In genomic region chr7:28298870-28299484, GRCh38 we compare ENCODE assay signal across 8 cellular contexts.
DNase-seq lines count a peak whose midpoint lies in the region; ATAC-seq and TF ChIP-seq lines count a peak whose summit lies in the region.

No MANE protein-coding gene starts in this region.

- no peak overlapping the region for H3K4me3 ChIP-seq in hepatocyte

- H3K9me2 ChIP-seq in hepatocyte (replicated peaks; ENCODE audit: insufficient read depth), result no peaks in the 10 kb centered on the region

- WGBS in hepatocyte (ENCODE audit: low lambda C conversion rate, missing lambda C conversion rate), result 15% methylated on average over 7 of the region's 7 CpGs

- no peaks in the 10 kb centered on the region for H3K27me3 ChIP-seq in hepatocyte

- H3K4me1 ChIP-seq in hepatocyte (ENCODE audit: insufficient read depth), result no peaks in the 10 kb centered on the region

- peak; percentile 66 for TF ChIP-seq CTCF in hepatocyte (IDR thresholded peaks at IDR 0.05; ENCODE audit: poor library complexity)

- no peaks in the 10 kb centered on the region for H3K9me3 ChIP-seq in hepatocyte (ENCODE audit: low read depth)

- H3K36me3 ChIP-seq in hepatocyte (replicated peaks; ENCODE audit: insufficient read depth, low read depth), result no peaks in the 10 kb centered on the region

- no peaks in the 10 kb centered on the region for H4K20me1 ChIP-seq in hepatocyte (ENCODE audit: insufficient read depth, poor library complexity, severe bottlenecking)

- H3K79me2 ChIP-seq in hepatocyte, result no peaks in the 10 kb centered on the region

- no peak overlapping the region for H3K4me2 ChIP-seq in hepatocyte

- DNase-seq in ELF-1 (ENCODE audit: low read depth, low spot score), result peak; percentile 71
- DNase-seq in NCI-H1930 (lab: John Stamatoyannopoulos, UW), result peak; percentile 57 to 65
- peak in 37 of 56 donors; percentile 1 to 76 (median 18) for DNase-seq in amygdala (lab: John Stamatoyannopoulos, UW)
- peak; percentile 77 for DNase-seq in hepatocyte (ENCODE audit: low spot score)
- peak; percentile 66 for DNase-seq in stromal cell of bone marrow (ENCODE audit: low read depth)
- DNase-seq in NK-92 (lab: John Stamatoyannopoulos, UW; ENCODE audit: unreplicated experiment), result no peak

- ATAC-seq in GM18502 (IDR thresholded peaks at IDR 0.05; ENCODE audit: poor library complexity, unreplicated experiment) (no peak), GM21515 (IDR thresholded peaks at IDR 0.05; ENCODE audit: unreplicated experiment) (no peak)

- peak overlapping the region; percentile 40 for H2AFZ ChIP-seq in hepatocyte

- H3K27ac ChIP-seq in hepatocyte, result no peak overlapping the region
